ENCODE assay signal across 19 cellular contexts in genomic region chr17:39970157-39970692, GRCh38. TPM values are rescaled to one million over a fixed set of nuclear protein-coding genes. Genes with fewer than 3 reads are reported as not detected.
A peak's percentile ranks its signal among the peaks of the same experiment; 100 is the strongest.
DNase-seq lines count a peak whose midpoint lies in the region; ATAC-seq and TF ChIP-seq lines count a peak whose summit lies in the region.
"Had no signal": no experiment of that assay in that cellular context is flagged by ENCODE, and none has a peak within 500 bp of the region (broad histone marks: within the 10 kb centered on the region; RNA-seq: fewer than 3 reads in every experiment).

No MANE protein-coding gene starts in this region.

- no peak overlapping the region for H3K4me3 ChIP-seq in colonic mucosa
- no peak overlapping the region for H3K4me3 ChIP-seq in mucosa of descending colon
- no peak overlapping the region for H3K4me3 ChIP-seq in transverse colon
- H3K4me3 ChIP-seq: A549, GM23338 had no signal

- 59 to 84% methylated on average over 3 to 7 of the region's 7 CpGs for WGBS in transverse colon (ENCODE audit: low coverage in 1 of 2), 2 donors

- TF ChIP-seq EP300 in transverse colon (IDR thresholded peaks at IDR 0.05; ENCODE audit: low read depth): no peak

- intact Hi-C loops in colonic mucosa (cut with DNase I) (no loop called here), mucosa of descending colon (cut with DNase I, micrococcal nuclease) (no loop called here), transverse colon (cut with DNase I; ENCODE audit: low total_unique reads) (no loop called here)

- peak; percentile 71 for DNase-seq in CMK (ENCODE audit: low read depth)
- DNase-seq in colonic mucosa: peak; percentile 52
- peak in 1 of 3 donors; percentile 48 for DNase-seq in mucosa of descending colon
- DNase-seq in transverse colon: peak; percentile 48
- DNase-seq in retina: no peak
- DNase-seq in activated CD8-positive, alpha-beta memory T cell treated with anti-CD3 and anti-CD28 coated beads for 24 hours: no peak
- DNase-seq: AML-193; CD4-positive, alpha-beta T cell; DMS79 treated with DMSO at 0.1 percent for 48 hours; GF-D8; H7 had no signal

- H3K27ac ChIP-seq in colonic mucosa (peak overlapping the region; percentile 27), transverse colon (peak overlapping the region in 2 of 4 donors; percentile 40 to 50)
- H3K27ac ChIP-seq: 22Rv1, A549, C4-2B, HL-60 had no signal

- H3K9me3 ChIP-seq in colonic mucosa (no peaks in the 10 kb centered on the region), mucosa of descending colon (no peaks in the 10 kb centered on the region), transverse colon (no peaks in the 10 kb centered on the region)
- H3K9me3 ChIP-seq: A549 had no signal

- no peaks in the 10 kb centered on the region for H3K27me3 ChIP-seq in colonic mucosa
- peaks cover 4% of the 10 kb centered on the region for H3K27me3 ChIP-seq in transverse colon

- H3K9ac ChIP-seq in colonic mucosa (ENCODE audit: low read depth in 2 of 2, low read length in 2 of 2): no peak overlapping the region

- ATAC-seq in mucosa of descending colon (peak; percentile 94), HG02840 (IDR thresholded peaks at IDR 0.05; ENCODE audit: low FRiP score, unreplicated experiment) (no peak)
- ATAC-seq: GM23338, HCT116 had no signal

- in situ Hi-C loops in transverse colon (cut with MboI; ENCODE audit: low pct_ligation_motif_present in 1 of 4, low pct_unique_long_range_greater_than_20kb in 1 of 4, low sequenced_read_pairs in 3 of 4): no loop called here

- H3K36me3 ChIP-seq in colonic mucosa (no peaks in the 10 kb centered on the region), mucosa of descending colon (ENCODE audit: low read depth) (no peaks in the 10 kb centered on the region), transverse colon (no peaks in the 10 kb centered on the region)

- no peak for TF ChIP-seq POLR2A in transverse colon (IDR thresholded peaks at IDR 0.05)

- TF ChIP-seq CTCF in colonic mucosa (IDR thresholded peaks at IDR 0.05) (no peak), mucosa of descending colon (IDR thresholded peaks at IDR 0.05) (no peak), transverse colon (IDR thresholded peaks at IDR 0.05) (no peak)

- H3K4me1 ChIP-seq in colonic mucosa: peaks cover 5% of the 10 kb centered on the region
- peaks cover 7% of the 10 kb centered on the region for H3K4me1 ChIP-seq in mucosa of descending colon (ENCODE audit: low read depth)
- peaks cover 0 to 24% (median 16%) of the 10 kb centered on the region in 4 donors for H3K4me1 ChIP-seq in transverse colon
- H3K4me1 ChIP-seq: A549 had no signal

RNA-seq across cellular contexts. Expression of gene GSDMA, which starts 7.4 kb away (rescaled TPM):
- total RNA-seq in colonic mucosa: under 1 TPM; 0.17 to 0.90 TPM
- total RNA-seq in mucosa of descending colon: under 1 TPM; 0.22 to 0.54 (median 0.26) TPM
- 1 to 10 TPM in 1 of 4 donors, not detected in 3; 3.7 TPM for total RNA-seq in transverse colon
- total RNA-seq: GM23338, H7, HT1080 had no signal

RNA-seq across cellular contexts. Expression of gene PSMD3, which starts 10.4 kb away (rescaled TPM):
- total RNA-seq in colonic mucosa (100 to 1,000 TPM; 106 to 152 TPM), mucosa of descending colon (100 to 1,000 TPM in 1 of 3 donors, 10 to 100 TPM in 2; 96.0 to 126 (median 96.8) TPM), transverse colon (100 to 1,000 TPM in 3 of 4 donors, 10 to 100 TPM in 1; 80.7 to 117 (median 112) TPM)

RNA-seq across cellular contexts. Expression of gene LRRC3C, which starts 42.7 kb away (rescaled TPM):
- total RNA-seq in colonic mucosa (not detected), mucosa of descending colon (not detected), transverse colon (not detected)
- total RNA-seq: CD4-positive, alpha-beta T cell; H7; HT1080 had no signal

RNA-seq across cellular contexts. Expression of gene ORMDL3, which starts 42.8 kb away (rescaled TPM):
- total RNA-seq in colonic mucosa (10 to 100 TPM; 57.2 to 69.3 TPM), mucosa of descending colon (10 to 100 TPM; 56.8 to 62.0 (median 58.3) TPM), transverse colon (10 to 100 TPM; 47.4 to 78.9 (median 56.7) TPM)

RNA-seq across cellular contexts. Expression of gene CSF3, which starts 45.0 kb away (rescaled TPM):
- under 1 TPM in 1 of 2 donors, not detected in 1; 0.37 TPM for total RNA-seq in colonic mucosa
- not detected for total RNA-seq in mucosa of descending colon
- total RNA-seq in transverse colon: 10 to 100 TPM in 1 of 4 donors, 1 to 10 TPM in 1, not detected in 2; 2.6 to 38.9 TPM
- total RNA-seq: CD4-positive, alpha-beta T cell; GM23338; HT1080 had no signal

Comparison
In these comparisons a context has a peak if more than half of its experiments do, and no peak if none do; other contexts are left out.
1. DNase-seq: peak in CMK (single experiment), colonic mucosa (single experiment) and transverse colon (single experiment); none in retina (single experiment) and activated CD8-positive, alpha-beta memory T cell treated with anti-CD3 and anti-CD28 coated beads for 24 hours (single experiment).